In genomic region chr16:77197747-77198146, GRCh38 we compare ENCODE assay signal across 25 cellular contexts.
"Had no signal": no experiment of that assay in that cellular context is flagged by ENCODE, and none has a peak within 500 bp of the region (broad histone marks: within the 10 kb centered on the region; RNA-seq: fewer than 3 reads in every experiment).

No MANE protein-coding gene starts in this region.

- H3K9me3 Mint-ChIP-seq: mesothelial cell of epicardium; naive thymus-derived CD8-positive, alpha-beta T cell had no signal

- DNase-seq: dermis blood vessel endothelial cell; dorsolateral prefrontal cortex; effector CD4-positive, alpha-beta T cell; effector memory CD4-positive, alpha-beta T cell; erythroblast; esophagus squamous epithelium; foreskin fibroblast; foreskin melanocyte; gastrocnemius medialis; glutamatergic neuron; head of caudate nucleus; heart right ventricle; hippocampal formation; left cardiac atrium; left lung; left ventricle myocardium superior; lower lobe of right lung; mesenchymal stem cell; mucosa of descending colon; naive B cell; naive thymus-derived CD8-positive, alpha-beta T cell had no signal

- H3K4me3 Mint-ChIP-seq: mesothelial cell of epicardium had no signal

- ATAC-seq: esophagus mucosa; gastrocnemius medialis; heart right ventricle; left cardiac atrium; left lung; left ventricle myocardium superior; lower lobe of right lung; mucosa of descending colon; naive thymus-derived CD8-positive, alpha-beta T cell had no signal

- FAIRE-seq: islet of Langerhans, keratinocyte had no signal

- H3K27ac Mint-ChIP-seq: mesothelial cell of epicardium; naive thymus-derived CD8-positive, alpha-beta T cell had no signal

- H3K27me3 Mint-ChIP-seq: naive B cell; naive thymus-derived CD8-positive, alpha-beta T cell had no signal
